8 cellular contexts compared by ENCODE assay signal in the genomic region with DNA sequence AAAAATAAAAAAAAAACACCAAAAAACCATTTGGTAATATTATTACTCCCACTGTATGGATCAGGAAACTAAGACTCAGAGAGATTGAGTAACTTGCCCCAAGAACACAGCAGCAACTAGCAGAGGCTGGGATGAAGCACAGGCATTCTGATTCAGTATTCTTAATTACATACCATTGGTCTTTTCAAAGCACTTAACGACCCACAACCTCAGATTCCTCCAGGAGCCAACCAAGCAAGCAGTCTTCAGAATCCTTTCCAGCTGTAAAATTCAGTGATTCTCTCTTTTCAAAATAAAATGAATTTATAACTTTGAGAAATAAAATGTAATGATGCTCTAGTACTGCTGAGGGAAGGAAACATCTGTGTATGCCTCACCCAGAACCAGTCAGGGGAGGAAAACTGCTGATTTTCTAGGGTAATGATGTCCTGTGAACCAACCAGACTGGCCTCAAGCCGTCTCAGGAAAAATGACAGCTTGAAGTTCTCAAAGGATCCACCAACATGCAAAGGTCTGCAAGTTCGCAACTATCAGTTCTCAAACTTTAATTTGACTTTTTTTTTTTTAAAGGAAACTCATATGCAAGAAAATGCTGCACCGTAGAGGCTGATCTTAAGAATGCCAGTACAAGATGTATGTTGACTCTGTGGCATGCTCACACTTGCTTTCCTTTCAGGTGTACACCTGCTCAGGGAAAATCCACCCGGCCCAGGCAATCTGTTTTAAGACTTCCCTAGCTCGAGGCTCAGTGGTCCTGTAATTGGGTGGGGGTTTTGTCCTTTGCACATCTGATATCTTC. TPM values are rescaled to one million over a fixed set of nuclear protein-coding genes. Genes with fewer than 3 reads are reported as not detected.
DNase-seq lines count a peak whose midpoint lies in the region; ATAC-seq, FAIRE-seq and TF ChIP-seq lines count a peak whose summit lies in the region.

No MANE protein-coding gene starts in this region.

- no peak overlapping the region for H3K4me3 ChIP-seq in Caco-2 (ENCODE audit: low read depth, low read length)
- peak overlapping the region; percentile 73 to 79 for H3K4me3 ChIP-seq in stomach smooth muscle (ENCODE audit: low read length in 2 of 2)

- POLR2A ChIA-PET in Caco-2 (lab: Charles Lee) = no interaction called here

- H3K27ac ChIP-seq in stomach smooth muscle (ENCODE audit: low read length) = peak overlapping the region; percentile 90

- no peak for DNase-seq in Caco-2
- DNase-seq in hepatic stellate cell (ENCODE audit: low spot score) = peak; percentile 46
- DNase-seq in stimulated activated CD4-positive, alpha-beta T cell treated with anti-CD3 and anti-CD28 coated beads, Interleukin-1b, Interleukin-23, amount 100 ng/mL, for 48 hours = no peak
- DNase-seq in urothelium cell line (ENCODE audit: low spot score) = no peak
- DNase-seq in head of caudate nucleus = no peak

- intact Hi-C loops in Caco-2 (cut with micrococcal nuclease; ENCODE audit: unreplicated experiment) = loop anchor here (1.0 kb wide), 1 partner anchor 8 kb away; no protein-coding TSS in a partner anchor
- intact Hi-C loops in head of caudate nucleus (cut with DNase I) = no loop called here

- H3K9me3 ChIP-seq in Caco-2 (no peaks in the 10 kb centered on the region), stomach smooth muscle (ENCODE audit: control insufficient read depth in 2 of 2, low read length in 2 of 2) (no peaks in the 10 kb centered on the region)

- H3K4me3 Mint-ChIP-seq in Caco-2 (ENCODE audit: unreplicated experiment) = peak overlapping the region; percentile 26

- CTCF ChIA-PET in Caco-2 (lab: Charles Lee) = interaction anchor here (1.4 kb wide), 1 partner anchor 43 kb away, joined by 4 read pairs; no protein-coding TSS in a partner anchor

- no peak for TF ChIP-seq CTCF in Caco-2 (IDR thresholded peaks at IDR 0.05; ENCODE audit: insufficient read depth in 1 of 2, low read depth in 1 of 2, low read length in 1 of 2, severe bottlenecking in 1 of 2, unreplicated experiment in 1 of 2)

- H3K36me3 Mint-ChIP-seq in Caco-2 (ENCODE audit: insufficient read depth, unreplicated experiment) = peaks cover 9% of the 10 kb centered on the region

- H3K36me3 ChIP-seq in Caco-2 (ENCODE audit: control insufficient read depth, insufficient read depth, low read length) = no peaks in the 10 kb centered on the region
- H3K36me3 ChIP-seq in stomach smooth muscle (ENCODE audit: control insufficient read depth in 2 of 2, insufficient read depth in 2 of 2, low read length in 2 of 2) = no peaks in the 10 kb centered on the region

- no peaks in the 10 kb centered on the region for H3K9me3 Mint-ChIP-seq in Caco-2 (ENCODE audit: unreplicated experiment)

- FAIRE-seq in urothelium cell line (lab: Jason Lieb, UNC) = no peak

- peaks cover 47% of the 10 kb centered on the region for H3K4me1 ChIP-seq in Caco-2
- peaks cover 78% of the 10 kb centered on the region for H3K4me1 ChIP-seq in stomach smooth muscle (ENCODE audit: control insufficient read depth, insufficient read depth, low read length)

- H3K27me3 ChIP-seq in Caco-2 (replicated peaks; ENCODE audit: control insufficient read depth, insufficient read depth, low read length) = no peaks in the 10 kb centered on the region
- H3K27me3 ChIP-seq in stomach smooth muscle (ENCODE audit: control insufficient read depth in 1 of 2, insufficient read depth in 2 of 2, low read length in 2 of 2) = no peaks in the 10 kb centered on the region

- peak overlapping the region; percentile 68 to 78 for H3K9ac ChIP-seq in stomach smooth muscle (ENCODE audit: low read length in 2 of 2)

- H3K27me3 Mint-ChIP-seq in Caco-2 (ENCODE audit: insufficient read depth, unreplicated experiment) = no peaks in the 10 kb centered on the region

- H3K27ac Mint-ChIP-seq in Caco-2 (ENCODE audit: unreplicated experiment) = peak overlapping the region; percentile 32

- H3K4me1 Mint-ChIP-seq in Caco-2 (ENCODE audit: low read depth, unreplicated experiment) = peaks cover 47% of the 10 kb centered on the region

- BruUV-seq in Caco-2 (replicated peaks; lab: Mats Ljungman, UMichigan) = TSS peak; percentile 7

- ATAC-seq in GM21825 (IDR thresholded peaks at IDR 0.05; ENCODE audit: unreplicated experiment) (peak; percentile 8), SK-N-SH treated with all-trans-retinoic acid at 6 μM for 48 hours (no peak)

TF ChIP-seq in SK-N-SH treated with all-trans-retinoic acid at 6 μM for 48 hours, 23 proteins besides CTCF, POLR2A, EP300 and RAD21:
- no peak for TF ChIP-seq GLIS3 (CRISPR knock-in tag; IDR thresholded peaks at IDR 0.05)
- 0 out of 2 replicates have a peak, but pooled peaks have one; percentile 6 for TF ChIP-seq ISL1 (CRISPR knock-in tag; IDR thresholded peaks at IDR 0.05)

RNA-seq across cellular contexts. Expression of a gene that starts 9.0 kb away (rescaled TPM):
- total RNA-seq in Caco-2 (2022) = 27.5 TPM in 2 replicates

RNA-seq across cellular contexts. Expression of a gene that starts 41.9 kb away (rescaled TPM):
- total RNA-seq in Caco-2 (2022) = 52.1 and 54.9 TPM in 2 replicates
